In genomic region chr15:44479343-44479742, GRCh38 we compare ENCODE assay signal across 26 cellular contexts. TPM values are rescaled to one million over a fixed set of nuclear protein-coding genes. Genes with fewer than 3 reads are reported as not detected.
DNase-seq lines count a peak whose midpoint lies in the region; ATAC-seq, FAIRE-seq and TF ChIP-seq lines count a peak whose summit lies in the region.
"Had no signal": no experiment of that assay in that cellular context is flagged by ENCODE, and none has a peak within 500 bp of the region (broad histone marks: within the 10 kb centered on the region; RNA-seq: fewer than 3 reads in every experiment).

No MANE protein-coding gene starts in this region.

- no peak overlapping the region for H3K18ac ChIP-seq in mesenchymal stem cell (ENCODE audit: low read depth in 1 of 2, low read length in 2 of 2)

- peaks cover 0 to 3% of the 10 kb centered on the region in 2 experiments; a peak in 1 of 5 replicates for H3K36me3 ChIP-seq in HepG2 (replicated peaks in 1 of 2; ENCODE audit: control insufficient read depth in 1 of 2, insufficient read depth in 2 of 2, low read length in 2 of 2)
- peaks cover 0 to 3% (median 0%) of the 10 kb centered on the region in 4 donors for H3K36me3 ChIP-seq in right lobe of liver
- peaks cover 1 to 3% of the 10 kb centered on the region in 2 experiments for H3K36me3 ChIP-seq in mesenchymal stem cell (ENCODE audit: control insufficient read depth in 1 of 2, insufficient read depth in 2 of 2, low read depth in 1 of 2, low read length in 2 of 2)

- intact Hi-C loops in HepG2 (cut with micrococcal nuclease; ENCODE audit: unreplicated experiment): no loop called here
- intact Hi-C loops in right lobe of liver (cut with DNase I): no loop called here

- no peak overlapping the region for H3K4me3 Mint-ChIP-seq in activated T-cell treated with anti-CD3 and anti-CD28 coated beads, Interleukin-2, amount 50 U/mL, for 24 hours
- H3K4me3 Mint-ChIP-seq in central memory CD8-positive, alpha-beta T cell: no peak overlapping the region
- no peak overlapping the region for H3K4me3 Mint-ChIP-seq in stimulated activated effector memory CD8-positive, alpha-beta T cell treated with anti-CD3 and anti-CD28 coated beads, Interleukin-12 subunit alpha, Interleukin-12 subunit beta, amount 100 ng/mL, for 72 hours
- H3K4me3 Mint-ChIP-seq: CD14-positive monocyte; CD4-positive, alpha-beta T cell had no signal

- H3K4me3 ChIP-seq in HepG2 (replicated peaks in 1 of 3; ENCODE audit: insufficient read depth in 1 of 3, low read depth in 2 of 3, low read length in 3 of 3) (no peak overlapping the region), right lobe of liver (no peak overlapping the region), mesenchymal stem cell (ENCODE audit: insufficient read depth in 1 of 2, low read depth in 1 of 2, low read length in 2 of 2) (no peak overlapping the region)
- H3K4me3 ChIP-seq: BLaER1 treated with 17β-estradiol and CSF1 and Interleukin-3, amounts not matched to agents 10 nM and 100 nM; GM23248 had no signal

- no peaks in the 10 kb centered on the region for H3K9me3 ChIP-seq in HepG2 (ENCODE audit: low read length)
- H3K9me3 ChIP-seq in right lobe of liver: no peaks in the 10 kb centered on the region
- H3K9me3 ChIP-seq in mesenchymal stem cell (ENCODE audit: control insufficient read depth, low read length): no peaks in the 10 kb centered on the region
- H3K9me3 ChIP-seq: BE2C; BLaER1 treated with 17β-estradiol and CSF1 and Interleukin-3, amounts not matched to agents 10 nM and 100 nM had no signal

- no peak overlapping the region for H2AK5ac ChIP-seq in mesenchymal stem cell (ENCODE audit: low read length, severe bottlenecking)

- no peak overlapping the region for H4K91ac ChIP-seq in mesenchymal stem cell (ENCODE audit: low read length)

- no peak for TF ChIP-seq EP300 in HepG2 (IDR thresholded peaks at IDR 0.05; ENCODE audit: low read depth in 2 of 2, low read length in 2 of 2)
- no peak for TF ChIP-seq EP300 in HepG2 (CRISPR knock-in tag; IDR thresholded peaks at IDR 0.05; ENCODE audit: borderline replicate concordance)

- no peak overlapping the region for H3K14ac ChIP-seq in mesenchymal stem cell (ENCODE audit: low read length in 2 of 2)

- H2BK5ac ChIP-seq in mesenchymal stem cell (ENCODE audit: low read depth, low read length, poor library complexity, severe bottlenecking): no peak overlapping the region

- H2BK120ac ChIP-seq in mesenchymal stem cell (ENCODE audit: low read depth, low read length): no peak overlapping the region

- H3K4me1 Mint-ChIP-seq in activated T-cell treated with anti-CD3 and anti-CD28 coated beads, Interleukin-2, amount 50 U/mL, for 24 hours (ENCODE audit: low read depth): peaks cover 25% of the 10 kb centered on the region
- H3K4me1 Mint-ChIP-seq in central memory CD8-positive, alpha-beta T cell: peaks cover 23% of the 10 kb centered on the region
- peaks cover 24% of the 10 kb centered on the region for H3K4me1 Mint-ChIP-seq in stimulated activated effector memory CD8-positive, alpha-beta T cell treated with anti-CD3 and anti-CD28 coated beads, Interleukin-12 subunit alpha, Interleukin-12 subunit beta, amount 100 ng/mL, for 72 hours

- H3K36me3 Mint-ChIP-seq in activated T-cell treated with anti-CD3 and anti-CD28 coated beads, Interleukin-2, amount 50 U/mL, for 24 hours (ENCODE audit: low read depth): peaks cover 21% of the 10 kb centered on the region
- peaks cover 8% of the 10 kb centered on the region for H3K36me3 Mint-ChIP-seq in central memory CD8-positive, alpha-beta T cell (ENCODE audit: insufficient read depth)
- H3K36me3 Mint-ChIP-seq in stimulated activated effector memory CD8-positive, alpha-beta T cell treated with anti-CD3 and anti-CD28 coated beads, Interleukin-12 subunit alpha, Interleukin-12 subunit beta, amount 100 ng/mL, for 72 hours: peaks cover 8% of the 10 kb centered on the region

- FAIRE-seq in HepG2 (lab: Jason Lieb, UNC): no peak
- FAIRE-seq: D721Med, GM12891, GM18507, H1 had no signal

- H2AFZ ChIP-seq in HepG2 (ENCODE audit: low read length) (no peak overlapping the region), mesenchymal stem cell (ENCODE audit: low read depth, low read length) (no peak overlapping the region)
- H2AFZ ChIP-seq: GM23248 had no signal

- H2BK12ac ChIP-seq in mesenchymal stem cell (ENCODE audit: low read length in 2 of 2): no peak overlapping the region

- H3K4me2 ChIP-seq in HepG2 (ENCODE audit: low read depth, low read length) (no peak overlapping the region), mesenchymal stem cell (ENCODE audit: low read length, poor library complexity, severe bottlenecking) (no peak overlapping the region)
- H3K4me2 ChIP-seq: BLaER1 treated with 17β-estradiol and CSF1 and Interleukin-3, amounts not matched to agents 10 nM and 100 nM had no signal

- H3K27ac ChIP-seq in HepG2 (ENCODE audit: extremely low read length, insufficient read depth, low read length) (no peak overlapping the region), right lobe of liver (no peak overlapping the region), mesenchymal stem cell (ENCODE audit: low read length, poor library complexity, severe bottlenecking) (no peak overlapping the region)
- H3K27ac ChIP-seq: 22Rv1; BLaER1 treated with 17β-estradiol and CSF1 and Interleukin-3, amounts not matched to agents 10 nM and 100 nM; GM23248 had no signal

- no TSS peak for BruUV-seq in HepG2 (replicated peaks; lab: Mats Ljungman, UMichigan)

- no peak overlapping the region for H3K4ac ChIP-seq in mesenchymal stem cell (ENCODE audit: low read depth in 1 of 2, low read length in 2 of 2)

- no peak overlapping the region for H2BK15ac ChIP-seq in mesenchymal stem cell (ENCODE audit: low read depth, poor library complexity, severe bottlenecking)

- in situ Hi-C loops in HepG2 (cut with HindIII; ENCODE audit: extremely low pct_ligation_motif_present, low pct_unique_long_range_greater_than_20kb): no loop called here

- no peak overlapping the region for H3K23ac ChIP-seq in mesenchymal stem cell (ENCODE audit: low read length in 2 of 2)

- H3K27me3 Mint-ChIP-seq in activated T-cell treated with anti-CD3 and anti-CD28 coated beads, Interleukin-2, amount 50 U/mL, for 24 hours: no peaks in the 10 kb centered on the region
- no peaks in the 10 kb centered on the region for H3K27me3 Mint-ChIP-seq in central memory CD8-positive, alpha-beta T cell
- H3K27me3 Mint-ChIP-seq: CD4-positive, alpha-beta T cell; CD8-positive, alpha-beta memory T cell had no signal

- no peaks in the 10 kb centered on the region for H3K9me3 Mint-ChIP-seq in activated T-cell treated with anti-CD3 and anti-CD28 coated beads, Interleukin-2, amount 50 U/mL, for 24 hours
- H3K9me3 Mint-ChIP-seq in central memory CD8-positive, alpha-beta T cell: no peaks in the 10 kb centered on the region
- H3K9me3 Mint-ChIP-seq in stimulated activated effector memory CD8-positive, alpha-beta T cell treated with anti-CD3 and anti-CD28 coated beads, Interleukin-12 subunit alpha, Interleukin-12 subunit beta, amount 100 ng/mL, for 72 hours: no peaks in the 10 kb centered on the region
- H3K9me3 Mint-ChIP-seq: CD14-positive monocyte; CD4-positive, alpha-beta T cell; CD8-positive, alpha-beta memory T cell had no signal

- WGBS in HepG2 (ENCODE audit: low lambda C conversion rate): 96% methylated on average over 2 of the region's 2 CpGs
- WGBS in right lobe of liver (ENCODE audit: insufficient coverage, low coverage, low lambda C conversion rate, missing lambda C conversion rate): 100% methylated on average over 2 of the region's 2 CpGs
- no CpG with 5 or more reads among the region's 2 CpGs for WGBS in mesenchymal stem cell

- CTCF ChIA-PET in HepG2 (lab: Yijun Ruan, JAX; ENCODE audit: low intra/inter-chr PET ratio, low total read pairs): no interaction called here

- no peak overlapping the region for H4K8ac ChIP-seq in mesenchymal stem cell (ENCODE audit: low read length)

- peak overlapping the region; percentile 29 for H3K27ac Mint-ChIP-seq in activated T-cell treated with anti-CD3 and anti-CD28 coated beads, Interleukin-2, amount 50 U/mL, for 24 hours
- H3K27ac Mint-ChIP-seq in central memory CD8-positive, alpha-beta T cell (ENCODE audit: low read depth): peak overlapping the region; percentile 55
- H3K27ac Mint-ChIP-seq in stimulated activated effector memory CD8-positive, alpha-beta T cell treated with anti-CD3 and anti-CD28 coated beads, Interleukin-12 subunit alpha, Interleukin-12 subunit beta, amount 100 ng/mL, for 72 hours: peak overlapping the region; percentile 17

- H3K79me2 ChIP-seq in HepG2 (ENCODE audit: insufficient read depth, low read length): peaks cover 40% of the 10 kb centered on the region

- POLR2A ChIA-PET in HepG2 (lab: Yijun Ruan, JAX): no interaction called here

- DNase-seq in activated T-cell treated with anti-CD3 and anti-CD28 coated beads, Interleukin-2, amount 50 U/mL, for 24 hours: no peak
- no peak for DNase-seq in activated T-cell treated with anti-CD3 and anti-CD28 coated beads, Interleukin-2, amount 50 U/mL, for 1 hour
- no peak for DNase-seq in HepG2 (ENCODE audit: low spot score)
- DNase-seq in right lobe of liver: no peak
- DNase-seq in central memory CD8-positive, alpha-beta T cell (ENCODE audit: low spot score in 2 of 2): no peak
- no peak for DNase-seq in stimulated activated effector memory CD8-positive, alpha-beta T cell treated with anti-CD3 and anti-CD28 coated beads, Interleukin-12 subunit alpha, Interleukin-12 subunit beta, amount 100 ng/mL, for 72 hours (ENCODE audit: low spot score in 2 of 2)
- DNase-seq in mesenchymal stem cell: no peak
- DNase-seq: AML-193; BE2C; CD4-positive, alpha-beta T cell; CD8-positive, alpha-beta memory T cell; DMS 273 treated with DMSO at 0.1 percent for 48 hours; DMS79; EL; GF-D8; GM23248; H7; HCEC 1CT had no signal

- ATAC-seq in HepG2 (no peak), right lobe of liver (no peak), GM21447 (IDR thresholded peaks at IDR 0.05; ENCODE audit: unreplicated experiment) (no peak)
- ATAC-seq in central memory CD8-positive, alpha-beta T cell (replicated peaks; ENCODE audit: extremely low read depth, poor library complexity, severe bottlenecking): no peak
- no peak for ATAC-seq in stimulated activated effector memory CD8-positive, alpha-beta T cell treated with anti-CD3 and anti-CD28 coated beads, Interleukin-12 subunit alpha, Interleukin-12 subunit beta, amount 100 ng/mL, for 72 hours

- H3K9ac ChIP-seq in HepG2 (ENCODE audit: insufficient read depth, low read depth, low read length) (no peak overlapping the region), mesenchymal stem cell (ENCODE audit: low read length) (no peak overlapping the region)
- H3K9ac ChIP-seq: BLaER1 treated with 17β-estradiol and CSF1 and Interleukin-3, amounts not matched to agents 10 nM and 100 nM; GM23248 had no signal

- TF ChIP-seq CTCF in HepG2 (CRISPR knock-in tag; IDR thresholded peaks at IDR 0.05) (no peak), right lobe of liver (IDR thresholded peaks at IDR 0.05) (no peak)

- peaks cover 20% of the 10 kb centered on the region for H3K79me1 ChIP-seq in mesenchymal stem cell (replicated peaks; ENCODE audit: low read length, poor library complexity, severe bottlenecking)

- TF ChIP-seq POLR2A in HepG2 (IDR thresholded peaks at IDR 0.05; ENCODE audit: insufficient read depth in 1 of 2, low read depth in 2 of 2, low read length in 2 of 2) (no peak), right lobe of liver (IDR thresholded peaks at IDR 0.05) (no peak)

- no peaks in the 10 kb centered on the region; a peak in 1 of 5 replicates for H3K27me3 ChIP-seq in HepG2 (ENCODE audit: control insufficient read depth in 1 of 2, insufficient read depth in 2 of 2, low read length in 2 of 2)
- no peaks in the 10 kb centered on the region for H3K27me3 ChIP-seq in right lobe of liver
- H3K27me3 ChIP-seq in mesenchymal stem cell (ENCODE audit: control insufficient read depth in 1 of 2, insufficient read depth in 1 of 2, low read length in 2 of 2): no peaks in the 10 kb centered on the region
- H3K27me3 ChIP-seq: BE2C; BLaER1 treated with 17β-estradiol and CSF1 and Interleukin-3, amounts not matched to agents 10 nM and 100 nM had no signal

- TF ChIP-seq RAD21 in HepG2 (CRISPR knock-in tag; IDR thresholded peaks at IDR 0.05): no peak

- peaks cover 6% of the 10 kb centered on the region for H3K4me1 ChIP-seq in HepG2 (ENCODE audit: insufficient read depth, low read length)
- H3K4me1 ChIP-seq in right lobe of liver: no peaks in the 10 kb centered on the region
- H3K4me1 ChIP-seq in mesenchymal stem cell (ENCODE audit: control insufficient read depth, insufficient read depth, low read depth, low read length): peaks cover 5% of the 10 kb centered on the region
- H3K4me1 ChIP-seq: BE2C; BLaER1 treated with 17β-estradiol and CSF1 and Interleukin-3, amounts not matched to agents 10 nM and 100 nM had no signal

- peaks cover 4% of the 10 kb centered on the region; the same call in 1 of the 2 replicates for H4K20me1 ChIP-seq in HepG2 (ENCODE audit: insufficient read depth, low read length)

RNA-seq across cellular contexts. Expression of gene CTDSPL2, which starts 51.9 kb away (rescaled TPM):
- 56.2 and 95.2 TPM in 2 replicates for total RNA-seq in HepG2 (2016; rRNA removed; fragmentation: Illumina TruSeq; extraction: Trizol)
- total RNA-seq in HepG2 (2016; cell fraction: cytosol; rRNA removed; fragmentation: Illumina TruSeq; extraction: Trizol; ENCODE audit: low read depth): 16.3 and 17.8 TPM in 2 replicates
- 59.2 and 94.0 TPM in 2 replicates for total RNA-seq in HepG2 (2016; cell fraction: insoluble cytoplasmic fraction; rRNA removed; fragmentation: Illumina TruSeq; extraction: Trizol)
- 31.1 and 33.8 TPM in 2 replicates for total RNA-seq in HepG2 (2016; cell fraction: membrane; rRNA removed; fragmentation: Illumina TruSeq; extraction: Trizol)
- total RNA-seq in HepG2 (2016; cell fraction: nucleus; rRNA removed; fragmentation: Illumina TruSeq; extraction: Trizol): 64.4 and 67.2 TPM in 2 replicates
- 29.1 and 37.4 TPM in 2 replicates for polyA plus RNA-seq in HepG2 (2011; rRNA removed)
- polyA plus RNA-seq in HepG2 (2011; cell fraction: cytosol; rRNA removed): 11.7 and 17.4 TPM in 2 replicates
- polyA plus RNA-seq in HepG2 (2011; cell fraction: nucleus; rRNA removed): 10.9 and 15.2 TPM in 2 replicates
- polyA plus RNA-seq in HepG2 (2012): 14.5 and 24.2 TPM in 2 replicates
- polyA plus RNA-seq in HepG2 (2016; cell fraction: cytosol; fragmentation: Illumina TruSeq; extraction: Trizol; ENCODE audit: low read depth): 0.89 and 0.95 TPM in 2 replicates
- polyA plus RNA-seq in HepG2 (2016; cell fraction: insoluble cytoplasmic fraction; fragmentation: Illumina TruSeq; extraction: Trizol; ENCODE audit: low read depth): 31.3 and 34.8 TPM in 2 replicates
- polyA plus RNA-seq in HepG2 (2016; cell fraction: membrane; fragmentation: Illumina TruSeq; extraction: Trizol; ENCODE audit: low read depth): 4.6 TPM in 2 replicates
- polyA plus RNA-seq in HepG2 (2016; cell fraction: nucleus; fragmentation: Illumina TruSeq; extraction: Trizol; ENCODE audit: insufficient read depth, low read depth): 25.9 and 28.0 TPM in 2 replicates
- 45.6 and 119 TPM in 2 replicates for polyA minus RNA-seq in HepG2 (2011; rRNA and poly(A)+ RNA removed; ENCODE audit: low replicate concordance)
- 33.7 and 45.3 TPM in 2 replicates for polyA minus RNA-seq in HepG2 (2011; cell fraction: cytosol; rRNA and poly(A)+ RNA removed)
- 121 and 134 TPM in 2 replicates for polyA minus RNA-seq in HepG2 (2011; cell fraction: nucleus; rRNA and poly(A)+ RNA removed)
- 10 to 100 TPM in 4 of 6 experiments, 1 to 10 TPM in 2; 7.6 to 26.1 (median 15.0) TPM for total RNA-seq in right lobe of liver
- polyA plus RNA-seq in mesenchymal stem cell (2013, experiment 1 of 2): 25.2 TPM
- 24.7 TPM for polyA plus RNA-seq in mesenchymal stem cell (2013, experiment 2 of 2)

RNA-seq across cellular contexts. Expression of gene EIF3J, which starts 57.6 kb away (rescaled TPM):
- total RNA-seq in HepG2 (2016; rRNA removed; fragmentation: Illumina TruSeq; extraction: Trizol) (69.2 and 105 TPM in 2 replicates), right lobe of liver (10 to 100 TPM; 30.1 to 59.8 (median 45.9) TPM)
- 16.1 and 18.9 TPM in 2 replicates for total RNA-seq in HepG2 (2016; cell fraction: cytosol; rRNA removed; fragmentation: Illumina TruSeq; extraction: Trizol; ENCODE audit: low read depth)
- 77.9 and 106 TPM in 2 replicates for total RNA-seq in HepG2 (2016; cell fraction: insoluble cytoplasmic fraction; rRNA removed; fragmentation: Illumina TruSeq; extraction: Trizol)
- total RNA-seq in HepG2 (2016; cell fraction: membrane; rRNA removed; fragmentation: Illumina TruSeq; extraction: Trizol): 41.7 and 51.2 TPM in 2 replicates
- 48.7 and 56.0 TPM in 2 replicates for total RNA-seq in HepG2 (2016; cell fraction: nucleus; rRNA removed; fragmentation: Illumina TruSeq; extraction: Trizol)
- 45.2 and 51.7 TPM in 2 replicates for polyA plus RNA-seq in HepG2 (2011; rRNA removed)
- polyA plus RNA-seq in HepG2 (2011; cell fraction: cytosol; rRNA removed): 23.3 and 41.0 TPM in 2 replicates
- polyA plus RNA-seq in HepG2 (2011; cell fraction: nucleus; rRNA removed): 16.0 and 23.8 TPM in 2 replicates
- 72.7 and 92.6 TPM in 2 replicates for polyA plus RNA-seq in HepG2 (2012)
- polyA plus RNA-seq in HepG2 (2016; cell fraction: cytosol; fragmentation: Illumina TruSeq; extraction: Trizol; ENCODE audit: low read depth): 19.2 and 23.1 TPM in 2 replicates
- 189 and 199 TPM in 2 replicates for polyA plus RNA-seq in HepG2 (2016; cell fraction: insoluble cytoplasmic fraction; fragmentation: Illumina TruSeq; extraction: Trizol; ENCODE audit: low read depth)
- polyA plus RNA-seq in HepG2 (2016; cell fraction: membrane; fragmentation: Illumina TruSeq; extraction: Trizol; ENCODE audit: low read depth): 38.7 and 43.5 TPM in 2 replicates
- 92.1 and 94.0 TPM in 2 replicates for polyA plus RNA-seq in HepG2 (2016; cell fraction: nucleus; fragmentation: Illumina TruSeq; extraction: Trizol; ENCODE audit: insufficient read depth, low read depth)
- 39.8 and 76.3 TPM in 2 replicates for polyA minus RNA-seq in HepG2 (2011; rRNA and poly(A)+ RNA removed; ENCODE audit: low replicate concordance)
- polyA minus RNA-seq in HepG2 (2011; cell fraction: cytosol; rRNA and poly(A)+ RNA removed): 33.9 and 34.6 TPM in 2 replicates
- 44.8 and 55.7 TPM in 2 replicates for polyA minus RNA-seq in HepG2 (2011; cell fraction: nucleus; rRNA and poly(A)+ RNA removed)
- polyA plus RNA-seq in mesenchymal stem cell (2013, experiment 1 of 2): 46.4 TPM
- 48.4 TPM for polyA plus RNA-seq in mesenchymal stem cell (2013, experiment 2 of 2)
